In genomic region chr14:35534130-35534883, GRCh38 we compare ENCODE assay signal across 8 cellular contexts. TPM values are rescaled to one million over a fixed set of nuclear protein-coding genes. Genes with fewer than 3 reads are reported as not detected.
DNase-seq lines count a peak whose midpoint lies in the region; ATAC-seq and TF ChIP-seq lines count a peak whose summit lies in the region.

Gene INSM2 (plus strand): TSS chr14:35534164. CDS start chr14:35534253, 89 bp downstream.

- H3K27me3 ChIP-seq in CD8-positive, alpha-beta T cell (ENCODE audit: insufficient read depth, low read length) = peaks cover 35% of the 10 kb centered on the region
- H3K27me3 ChIP-seq in cardiac muscle cell = peaks cover 83% of the 10 kb centered on the region
- H3K27me3 ChIP-seq in rectal smooth muscle tissue (ENCODE audit: control insufficient read depth, insufficient read depth, low read length) = peaks cover 26% of the 10 kb centered on the region

- peaks cover 16% of the 10 kb centered on the region for H3K4me1 Mint-ChIP-seq in CD8-positive, alpha-beta T cell (ENCODE audit: low read depth)
- H3K4me1 Mint-ChIP-seq in activated T-cell treated with anti-CD3 and anti-CD28 coated beads, Interleukin-2, amount 50 U/mL, for 24 hours (ENCODE audit: low read depth) = peaks cover 14% of the 10 kb centered on the region

- no peak within 1 kb of the TSS for H3K9ac ChIP-seq in rectal smooth muscle tissue (ENCODE audit: low read length)

- no peak within 1 kb of the TSS for H3K27ac Mint-ChIP-seq in CD8-positive, alpha-beta T cell
- no peak within 1 kb of the TSS for H3K27ac Mint-ChIP-seq in activated T-cell treated with anti-CD3 and anti-CD28 coated beads, Interleukin-2, amount 50 U/mL, for 24 hours

- POLR2A ChIA-PET in CD8-positive, alpha-beta T cell (lab: Charles Lee) = interaction anchor here (1.5 kb wide), 1 partner anchor 9 kb away, joined by 4 read pairs; no protein-coding TSS in a partner anchor

- TF ChIP-seq CTCF in CD8-positive, alpha-beta T cell (IDR thresholded peaks at IDR 0.05) = no peak
- TF ChIP-seq CTCF in cardiac muscle cell (IDR thresholded peaks at IDR 0.05; ENCODE audit: low read depth, low read length) = peak; percentile 16

- intact Hi-C loops in CD8-positive, alpha-beta T cell (cut with DNase I, micrococcal nuclease) = loop anchor here (10.0 kb wide), 2 partner anchors 270 to 410 kb away; partner anchors contain the start of genes PPP2R3C (in 2 of the 2), PRORP (in 2 of the 2) and RALGAPA1 (in 1 of the 2)

- peak within 1 kb of the TSS; percentile 81 for H3K4me3 Mint-ChIP-seq in CD8-positive, alpha-beta T cell
- peak within 1 kb of the TSS; percentile 72 for H3K4me3 Mint-ChIP-seq in activated T-cell treated with anti-CD3 and anti-CD28 coated beads, Interleukin-2, amount 50 U/mL, for 24 hours

- CTCF ChIA-PET in CD8-positive, alpha-beta T cell (lab: Charles Lee) = no interaction called here

- no peak within 1 kb of the TSS for H3K27ac ChIP-seq in CD8-positive, alpha-beta T cell (ENCODE audit: low read depth, low read length)
- H3K27ac ChIP-seq in cardiac muscle cell = no peak within 1 kb of the TSS
- H3K27ac ChIP-seq in rectal smooth muscle tissue (ENCODE audit: low read depth, low read length) = no peak within 1 kb of the TSS

- ATAC-seq in CD8-positive, alpha-beta T cell = peak; percentile 15
- peak; percentile 21 for ATAC-seq in GM19438 (IDR thresholded peaks at IDR 0.05; ENCODE audit: low read depth, unreplicated experiment)

- H3K36me3 Mint-ChIP-seq in CD8-positive, alpha-beta T cell = peaks cover 6% of the 10 kb centered on the region
- peaks cover 5% of the 10 kb centered on the region for H3K36me3 Mint-ChIP-seq in activated T-cell treated with anti-CD3 and anti-CD28 coated beads, Interleukin-2, amount 50 U/mL, for 24 hours (ENCODE audit: low read depth)

- no peaks in the 10 kb centered on the region for H3K36me3 ChIP-seq in CD8-positive, alpha-beta T cell (ENCODE audit: insufficient read depth, low read length)
- H3K36me3 ChIP-seq in cardiac muscle cell = no peaks in the 10 kb centered on the region
- no peaks in the 10 kb centered on the region for H3K36me3 ChIP-seq in rectal smooth muscle tissue (ENCODE audit: control insufficient read depth, insufficient read depth, low read length)

- DNase-seq in CD8-positive, alpha-beta T cell = no peak
- peak; percentile 28 for DNase-seq in Jurkat, Clone E6-1 (ENCODE audit: low read depth, low spot score)
- no peak for DNase-seq in activated T-cell treated with anti-CD3 and anti-CD28 coated beads, Interleukin-2, amount 50 U/mL, for 24 hours
- DNase-seq in cardiac muscle cell (ENCODE audit: low read depth in 1 of 2, low spot score in 1 of 2) = no peak
- no peak for DNase-seq in T1000 (lab: John Stamatoyannopoulos, UW)
- DNase-seq in D341Med (ENCODE audit: low spot score) = no peak

- H3K9me3 Mint-ChIP-seq in CD8-positive, alpha-beta T cell = no peaks in the 10 kb centered on the region
- no peaks in the 10 kb centered on the region for H3K9me3 Mint-ChIP-seq in activated T-cell treated with anti-CD3 and anti-CD28 coated beads, Interleukin-2, amount 50 U/mL, for 24 hours

- H3K4me3 ChIP-seq in CD8-positive, alpha-beta T cell (ENCODE audit: low read depth, low read length) = peak within 1 kb of the TSS; percentile 54
- peak within 1 kb of the TSS; percentile 61 for H3K4me3 ChIP-seq in Jurkat, Clone E6-1 (ENCODE audit: low read length)
- H3K4me3 ChIP-seq in cardiac muscle cell = peak within 1 kb of the TSS; percentile 31
- peak within 1 kb of the TSS; percentile 64 for H3K4me3 ChIP-seq in rectal smooth muscle tissue (ENCODE audit: low read length)

- peaks cover 19% of the 10 kb centered on the region for H3K4me1 ChIP-seq in CD8-positive, alpha-beta T cell (ENCODE audit: insufficient read depth, low read length)
- peaks cover 10% of the 10 kb centered on the region for H3K4me1 ChIP-seq in cardiac muscle cell (ENCODE audit: low read depth)
- H3K4me1 ChIP-seq in rectal smooth muscle tissue (ENCODE audit: control insufficient read depth, insufficient read depth, low read length) = no peaks in the 10 kb centered on the region

- no peaks in the 10 kb centered on the region for H3K9me3 ChIP-seq in CD8-positive, alpha-beta T cell (ENCODE audit: low read length)
- H3K9me3 ChIP-seq in cardiac muscle cell (ENCODE audit: low read depth) = no peaks in the 10 kb centered on the region

- peaks cover 40% of the 10 kb centered on the region for H3K27me3 Mint-ChIP-seq in CD8-positive, alpha-beta T cell (ENCODE audit: low read depth)
- H3K27me3 Mint-ChIP-seq in activated T-cell treated with anti-CD3 and anti-CD28 coated beads, Interleukin-2, amount 50 U/mL, for 24 hours = peaks cover 60% of the 10 kb centered on the region

RNA-seq across cellular contexts. Expression of gene INSM2, which starts in this region (rescaled TPM):
- total RNA-seq in CD8-positive, alpha-beta T cell = not detected
- 0.86 TPM for polyA plus RNA-seq in Jurkat, Clone E6-1 (2012; ENCODE audit: insufficient read depth, insufficient read length)
- total RNA-seq in cardiac muscle cell = not detected in 2 replicates
- not detected in 2 replicates for polyA plus RNA-seq in cardiac muscle cell

Comparison
In these comparisons a context has a peak if more than half of its experiments do, and no peak if none do; other contexts are left out.
1. Peak in ATAC-seq and H3K4me3 ChIP-seq in CD8-positive, alpha-beta T cell; RNA of the gene not detected or under 1 TPM.